ENCODE assay signal across 5 cellular contexts in genomic region chr2:223511168-223511567, GRCh38.
"Had no signal": no experiment of that assay in that cellular context is flagged by ENCODE, and none has a peak within 500 bp of the region (broad histone marks: within the 10 kb centered on the region; RNA-seq: fewer than 3 reads in every experiment).

No MANE protein-coding gene starts in this region.

- DNase-seq: H9, HCEC 1CT had no signal

- H3K4me2 ChIP-seq: GM23338 had no signal

- H3K4me3 ChIP-seq: GM23338 had no signal

- H3K27ac ChIP-seq: HL-60 had no signal

- H2AFZ ChIP-seq: GM23338 had no signal

- ATAC-seq: GM23338, HepG2 had no signal
